Comparison of ENCODE assay signal across 3 cellular contexts in genomic region chr6:10446548-10446947, GRCh38.
TF ChIP-seq lines count a peak whose summit lies in the region.

No MANE protein-coding gene starts in this region.

TF ChIP-seq in HepG2, 621 proteins besides CTCF, POLR2A, EP300 and RAD21:
- TF ChIP-seq ZNF18 (CRISPR knock-in tag; IDR thresholded peaks at IDR 0.05; ENCODE audit: insufficient replicate concordance), result peak; percentile 96
- no peak for TF ChIP-seq ATF3 (CRISPR knock-in tag; IDR thresholded peaks at IDR 0.05)

TF ChIP-seq in A549, 52 proteins besides CTCF, POLR2A, EP300 and RAD21:
- TF ChIP-seq JUNB (IDR thresholded peaks at IDR 0.05), result no peak
- no peak for TF ChIP-seq CHD4 (IDR thresholded peaks at IDR 0.05; ENCODE audit: borderline replicate concordance)
- no peak for TF ChIP-seq ESRRA (IDR thresholded peaks at IDR 0.05; ENCODE audit: borderline replicate concordance, low read length)
- TF ChIP-seq FOSB (CRISPR knock-in tag; IDR thresholded peaks at IDR 0.05), result no peak
- TF ChIP-seq KDM5A (IDR thresholded peaks at IDR 0.05), result no peak
- TF ChIP-seq SREBF2 (IDR thresholded peaks at IDR 0.05), result no peak

TF ChIP-seq in GM23338, 12 proteins besides CTCF, POLR2A, EP300 and RAD21:
- no peak for TF ChIP-seq CREB1 (CRISPR knock-in tag; IDR thresholded peaks at IDR 0.05; ENCODE audit: low read depth)
- TF ChIP-seq ZNF331 (CRISPR knock-in tag; IDR thresholded peaks at IDR 0.05; ENCODE audit: low read depth), result no peak
- TF ChIP-seq POLR2AphosphoS5 (IDR thresholded peaks at IDR 0.05; ENCODE audit: low read depth), result no peak
- TF ChIP-seq ZNF462 (CRISPR knock-in tag; IDR thresholded peaks at IDR 0.05), result no peak
- TF ChIP-seq JUNB (IDR thresholded peaks at IDR 0.05; ENCODE audit: unreplicated experiment), result no peak
- no peak for TF ChIP-seq EZH2 (IDR thresholded peaks at IDR 0.05; ENCODE audit: low read depth, unreplicated experiment)
- TF ChIP-seq REST (IDR thresholded peaks at IDR 0.05; ENCODE audit: unreplicated experiment), result no peak
- no peak for TF ChIP-seq EZH2phosphoT487 (IDR thresholded peaks at IDR 0.05; ENCODE audit: unreplicated experiment)
- TF ChIP-seq STAT1 (IDR thresholded peaks at IDR 0.05; ENCODE audit: unreplicated experiment), result no peak
- no peak for TF ChIP-seq ZNF114 (CRISPR knock-in tag; IDR thresholded peaks at IDR 0.05)
- TF ChIP-seq NANOG (IDR thresholded peaks at IDR 0.05; ENCODE audit: borderline replicate concordance), result no peak
- TF ChIP-seq ETS1 (IDR thresholded peaks at IDR 0.05), result no peak
